ENCODE assay signal across 13 cellular contexts in the genomic region with DNA sequence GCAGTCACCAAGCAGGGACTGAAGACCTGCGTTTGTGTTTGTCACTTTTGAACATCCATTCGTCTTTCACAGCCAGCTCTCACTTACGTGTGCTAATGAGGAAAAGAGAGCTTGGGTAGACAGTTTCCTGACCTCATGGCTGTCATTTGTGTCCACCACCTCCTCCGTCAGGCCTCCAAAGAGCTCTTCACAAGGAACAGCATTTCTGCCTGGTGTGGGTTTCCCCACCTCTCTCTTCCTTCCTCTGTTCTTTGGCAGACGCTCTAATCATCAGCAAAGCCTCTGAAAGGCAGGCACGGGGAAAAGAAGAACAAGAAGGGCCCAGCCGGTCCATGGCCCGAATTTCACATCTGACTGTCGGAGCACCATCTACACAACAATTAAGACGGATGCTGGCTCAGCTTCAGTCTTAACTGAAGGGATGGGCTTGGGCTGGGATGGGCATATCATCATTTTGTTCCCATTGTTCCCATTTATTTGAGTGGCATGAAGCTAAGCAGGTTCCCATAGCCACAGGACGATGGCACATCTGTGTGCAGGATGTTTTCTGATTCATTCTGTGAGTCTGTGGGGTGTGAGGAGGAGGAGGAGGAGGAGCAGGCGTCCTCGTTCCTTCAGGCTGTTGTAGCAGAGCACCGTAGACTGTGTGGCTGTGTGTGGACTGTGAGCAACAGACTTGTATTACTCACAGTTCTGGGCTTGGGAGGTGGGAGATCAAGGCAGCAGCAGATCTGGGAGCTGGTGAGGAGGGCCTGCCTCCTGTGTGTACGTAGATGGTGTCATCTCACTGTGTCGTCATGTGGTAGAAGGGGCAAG.
DNase-seq lines count a peak whose midpoint lies in the region; ATAC-seq and TF ChIP-seq lines count a peak whose summit lies in the region.
"Had no signal": no experiment of that assay in that cellular context is flagged by ENCODE, and none has a peak within 500 bp of the region (broad histone marks: within the 10 kb centered on the region; RNA-seq: fewer than 3 reads in every experiment).

No MANE protein-coding gene starts in this region.

- H3K9me3 Mint-ChIP-seq in CD4-positive, alpha-beta memory T cell: peaks cover 0 to 2% (median 0%) of the 10 kb centered on the region in 8 donors
- no peaks in the 10 kb centered on the region for H3K9me3 Mint-ChIP-seq in natural killer cell

- peak overlapping the region in 4 of 8 donors; percentile 7 to 70 (median 35) for H3K4me3 Mint-ChIP-seq in CD4-positive, alpha-beta memory T cell
- no peak overlapping the region for H3K4me3 Mint-ChIP-seq in natural killer cell

- no peaks in the 10 kb centered on the region for H3K9me3 ChIP-seq in CD4-positive, alpha-beta memory T cell (ENCODE audit: control insufficient read depth in 1 of 2, low read length in 2 of 2)
- no peaks in the 10 kb centered on the region for H3K9me3 ChIP-seq in adipocyte (ENCODE audit: control insufficient read depth, low read length)
- H3K9me3 ChIP-seq: sigmoid colon had no signal

- POLR2A ChIA-PET in CD4-positive, alpha-beta memory T cell (lab: Charles Lee; ENCODE audit: partially characterized antibody): no interaction called here

- H3K4me1 Mint-ChIP-seq in CD4-positive, alpha-beta memory T cell: peaks cover 30 to 73% (median 58%) of the 10 kb centered on the region in 4 donors
- peaks cover 70 to 88% of the 10 kb centered on the region in 2 donors for H3K4me1 Mint-ChIP-seq in natural killer cell

- no peak for DNase-seq in CD4-positive, alpha-beta memory T cell
- DNase-seq in GM04504 (ENCODE audit: low read depth) (peak; percentile 70), adipocyte (ENCODE audit: low read depth) (peak; percentile 21), natural killer cell (no peak), RKO (ENCODE audit: low spot score) (no peak)
- DNase-seq in effector CD4-positive, alpha-beta T cell: no peak
- DNase-seq: activated gamma-delta T cell, DMS53, hippocampal formation, NCI-H187 treated with DMSO at 0.1 percent for 48 hours, sigmoid colon, T1000 had no signal

- CTCF ChIA-PET in CD4-positive, alpha-beta memory T cell (lab: Charles Lee; ENCODE audit: partially characterized antibody): no interaction called here

- peak overlapping the region; percentile 12 to 88 (median 64) for H3K27ac Mint-ChIP-seq in CD4-positive, alpha-beta memory T cell
- H3K27ac Mint-ChIP-seq in natural killer cell: peak overlapping the region; percentile 58 to 84

- no peaks in the 10 kb centered on the region for H3K36me3 ChIP-seq in CD4-positive, alpha-beta memory T cell (ENCODE audit: insufficient read depth, low read length)
- H3K36me3 ChIP-seq in adipocyte (ENCODE audit: control insufficient read depth, insufficient read depth, low read length, severe bottlenecking): no peaks in the 10 kb centered on the region
- H3K36me3 ChIP-seq: sigmoid colon had no signal

- no peak overlapping the region for H3K27ac ChIP-seq in CD4-positive, alpha-beta memory T cell (ENCODE audit: low read depth, low read length)
- H3K27ac ChIP-seq: sigmoid colon had no signal

- peaks cover 13% of the 10 kb centered on the region for H3K4me1 ChIP-seq in CD4-positive, alpha-beta memory T cell (ENCODE audit: insufficient read depth, low read length)
- no peaks in the 10 kb centered on the region for H3K4me1 ChIP-seq in adipocyte (ENCODE audit: control insufficient read depth, insufficient read depth, low read length)

- H3K36me3 Mint-ChIP-seq in CD4-positive, alpha-beta memory T cell: peaks cover 0 to 1% of the 10 kb centered on the region in 2 donors
- no peaks in the 10 kb centered on the region for H3K36me3 Mint-ChIP-seq in natural killer cell

- no peak overlapping the region for H3K4me3 ChIP-seq in CD4-positive, alpha-beta memory T cell (ENCODE audit: low read length in 2 of 2)
- H3K4me3 ChIP-seq in adipocyte (ENCODE audit: low read length): no peak overlapping the region
- H3K4me3 ChIP-seq: sigmoid colon had no signal

- peak; percentile 40 to 64 (median 49) for ATAC-seq in natural killer cell
- no peak for ATAC-seq in HG02885 (IDR thresholded peaks at IDR 0.05; ENCODE audit: poor library complexity, unreplicated experiment)

- no peaks in the 10 kb centered on the region for H3K27me3 Mint-ChIP-seq in CD4-positive, alpha-beta memory T cell
- H3K27me3 Mint-ChIP-seq in natural killer cell (ENCODE audit: low read depth in 2 of 2): no peaks in the 10 kb centered on the region

- intact Hi-C loops in CD4-positive, alpha-beta memory T cell (cut with micrococcal nuclease): no loop called here
- intact Hi-C loops in natural killer cell (cut with micrococcal nuclease): no loop called here

- TF ChIP-seq CTCF in natural killer cell (IDR thresholded peaks at IDR 0.05): no peak

- H3K27me3 ChIP-seq in CD4-positive, alpha-beta memory T cell (ENCODE audit: insufficient read depth, low read length): no peaks in the 10 kb centered on the region
- no peaks in the 10 kb centered on the region for H3K27me3 ChIP-seq in adipocyte (replicated peaks; ENCODE audit: control insufficient read depth, insufficient read depth, low read length)
- H3K27me3 ChIP-seq: sigmoid colon had no signal

- H3K9ac ChIP-seq in adipocyte (ENCODE audit: low read length): no peak overlapping the region

Comparison
In these comparisons a context has a peak if more than half of its experiments do, and no peak if none do; other contexts are left out.
1. DNase-seq: peak in GM04504 (single experiment) and adipocyte (single experiment); none in CD4-positive, alpha-beta memory T cell (0 of 5), natural killer cell (single experiment), effector CD4-positive, alpha-beta T cell (single experiment) and RKO (single experiment).